17 cellular contexts compared by ENCODE assay signal in genomic region chr14:50028458-50028857, GRCh38.
A peak's percentile ranks its signal among the peaks of the same experiment; 100 is the strongest.
DNase-seq lines count a peak whose midpoint lies in the region; ATAC-seq, FAIRE-seq and TF ChIP-seq lines count a peak whose summit lies in the region.
"Had no signal": no experiment of that assay in that cellular context is flagged by ENCODE, and none has a peak within 500 bp of the region (broad histone marks: within the 10 kb centered on the region; RNA-seq: fewer than 3 reads in every experiment).

No MANE protein-coding gene starts in this region.

- no peak overlapping the region for H3K23ac ChIP-seq in trophoblast cell (ENCODE audit: low read length)

- H3K27ac ChIP-seq in HepG2 (ENCODE audit: extremely low read length, insufficient read depth, low read length) = no peak overlapping the region
- no peak overlapping the region for H3K27ac ChIP-seq in right lobe of liver
- H3K27ac ChIP-seq in trophoblast cell (ENCODE audit: low read depth, low read length) = peak overlapping the region; percentile 41
- H3K27ac ChIP-seq in CD8-positive, alpha-beta memory T cell (ENCODE audit: low read depth, low read length) = no peak overlapping the region
- no peak overlapping the region for H3K27ac ChIP-seq in esophagus squamous epithelium

- no peaks in the 10 kb centered on the region for H3K27me3 Mint-ChIP-seq in activated T-helper 17 cell treated with anti-CD3 and anti-CD28 coated beads, Interleukin-2, amount 50 U/mL, for 72 hours
- no peaks in the 10 kb centered on the region for H3K27me3 Mint-ChIP-seq in CD8-positive, alpha-beta memory T cell
- H3K27me3 Mint-ChIP-seq: CD4-positive, CD25-positive, alpha-beta regulatory T cell had no signal

- H2AFZ ChIP-seq in HepG2 (ENCODE audit: low read length) = no peak overlapping the region
- H2AFZ ChIP-seq in trophoblast cell (ENCODE audit: insufficient read depth, low read length, poor library complexity) = no peak overlapping the region

- in situ Hi-C loops in HepG2 (cut with HindIII; ENCODE audit: extremely low pct_ligation_motif_present, low pct_unique_long_range_greater_than_20kb) = no loop called here

- H3K36me3 ChIP-seq in HepG2 (replicated peaks in 1 of 2; ENCODE audit: control insufficient read depth in 1 of 2, insufficient read depth in 2 of 2, low read length in 2 of 2) (no peaks in the 10 kb centered on the region), right lobe of liver (no peaks in the 10 kb centered on the region), trophoblast cell (ENCODE audit: control insufficient read depth in 1 of 2, insufficient read depth in 2 of 2, low read length in 2 of 2) (peaks cover 0 to 2% of the 10 kb centered on the region in 2 experiments), esophagus squamous epithelium (no peaks in the 10 kb centered on the region)
- no peaks in the 10 kb centered on the region for H3K36me3 ChIP-seq in CD8-positive, alpha-beta memory T cell (ENCODE audit: insufficient read depth, low read length)

- no peaks in the 10 kb centered on the region for H4K20me1 ChIP-seq in HepG2 (ENCODE audit: insufficient read depth, low read length)

- H3K36me3 Mint-ChIP-seq in activated T-helper 17 cell treated with anti-CD3 and anti-CD28 coated beads, Interleukin-2, amount 50 U/mL, for 72 hours (ENCODE audit: low read depth) = peaks cover 99% of the 10 kb centered on the region
- H3K36me3 Mint-ChIP-seq in CD8-positive, alpha-beta memory T cell = peaks cover 13 to 38% (median 22%) of the 10 kb centered on the region in 3 donors

- H3K9me3 ChIP-seq in HepG2 (ENCODE audit: low read length) (peaks cover 7% of the 10 kb centered on the region), right lobe of liver (no peaks in the 10 kb centered on the region), trophoblast cell (ENCODE audit: insufficient read depth, low read depth, low read length) (peaks cover 2% of the 10 kb centered on the region), esophagus squamous epithelium (peaks cover 0 to 13% (median 8%) of the 10 kb centered on the region in 3 donors)
- H3K9me3 ChIP-seq in CD8-positive, alpha-beta memory T cell (ENCODE audit: low read length) = no peaks in the 10 kb centered on the region
- H3K9me3 ChIP-seq: Caco-2 had no signal

- no peak overlapping the region for H3K4me2 ChIP-seq in HepG2 (ENCODE audit: low read depth, low read length)
- no peak overlapping the region for H3K4me2 ChIP-seq in trophoblast cell (ENCODE audit: low read length)

- POLR2A ChIA-PET in HepG2 (lab: Yijun Ruan, JAX) = interaction anchor here (1.4 kb wide), 1 partner anchor 25 kb away, joined by 6 read pairs; no protein-coding TSS in a partner anchor
- POLR2A ChIA-PET in CD8-positive, alpha-beta memory T cell (lab: Charles Lee) = interaction anchor here (0.5 kb wide), 1 partner anchor 248 kb away, joined by 3 read pairs; no protein-coding TSS in a partner anchor

- no peak overlapping the region for H2AK5ac ChIP-seq in trophoblast cell (ENCODE audit: low read length)

- H3K9me3 Mint-ChIP-seq in activated T-helper 17 cell treated with anti-CD3 and anti-CD28 coated beads, Interleukin-2, amount 50 U/mL, for 72 hours = peaks cover 11% of the 10 kb centered on the region
- H3K9me3 Mint-ChIP-seq in CD8-positive, alpha-beta memory T cell = peaks cover under 1 to 7% (median 5%) of the 10 kb centered on the region in 5 donors

- peaks cover 40% of the 10 kb centered on the region for H3K4me1 Mint-ChIP-seq in activated T-helper 17 cell treated with anti-CD3 and anti-CD28 coated beads, Interleukin-2, amount 50 U/mL, for 72 hours
- peaks cover 0 to 9% (median 6%) of the 10 kb centered on the region in 3 donors for H3K4me1 Mint-ChIP-seq in CD8-positive, alpha-beta memory T cell

- no peak overlapping the region for H3K4ac ChIP-seq in trophoblast cell (ENCODE audit: low read depth, low read length)

- H3K79me1 ChIP-seq in trophoblast cell (ENCODE audit: low read length) = peaks cover 20% of the 10 kb centered on the region

- H4K8ac ChIP-seq in trophoblast cell (ENCODE audit: low read depth, low read length) = no peak overlapping the region

- no peak overlapping the region for H2BK120ac ChIP-seq in trophoblast cell (ENCODE audit: insufficient read depth, low read length, poor library complexity)

- no peak overlapping the region for H3K14ac ChIP-seq in trophoblast cell (ENCODE audit: low read length)

- FAIRE-seq in HepG2 (lab: Jason Lieb, UNC) = no peak
- FAIRE-seq: D721Med, G401.6, GM12891, GM18507, H1 had no signal

- H4K12ac ChIP-seq in trophoblast cell (ENCODE audit: low read depth, low read length) = no peak overlapping the region

- H2BK5ac ChIP-seq in trophoblast cell (ENCODE audit: low read depth, low read length, poor library complexity) = no peak overlapping the region

- CTCF ChIA-PET in HepG2 (lab: Yijun Ruan, JAX; ENCODE audit: low intra/inter-chr PET ratio, low total read pairs) = no interaction called here
- CTCF ChIA-PET in CD8-positive, alpha-beta memory T cell (lab: Charles Lee) = interaction anchor here (1.6 kb wide), 1 partner anchor 149 kb away, joined by 3 read pairs; no protein-coding TSS in a partner anchor

- no peak for DNase-seq in HepG2 (ENCODE audit: low spot score)
- DNase-seq in right lobe of liver = no peak
- DNase-seq in trophoblast cell = no peak
- no peak for DNase-seq in CD8-positive, alpha-beta memory T cell
- no peak for DNase-seq in esophagus squamous epithelium (lab: John Stamatoyannopoulos, UW)
- DNase-seq in NCI-H2227 (lab: John Stamatoyannopoulos, UW; ENCODE audit: unreplicated experiment) = no peak
- DNase-seq: 8988T; C1 segment of cervical spinal cord; Caco-2; CD4-positive, CD25-positive, alpha-beta regulatory T cell; H9 had no signal

- H3K9ac ChIP-seq in HepG2 (ENCODE audit: insufficient read depth, low read depth, low read length) = no peak overlapping the region
- H3K9ac ChIP-seq in trophoblast cell (ENCODE audit: low read length) = no peak overlapping the region

- no peak overlapping the region for H4K91ac ChIP-seq in trophoblast cell (ENCODE audit: low read depth, low read length)

- no peak overlapping the region for H2BK12ac ChIP-seq in trophoblast cell (ENCODE audit: low read length)

- H3K79me2 ChIP-seq in HepG2 (ENCODE audit: insufficient read depth, low read length) = no peaks in the 10 kb centered on the region
- H3K79me2 ChIP-seq in trophoblast cell (ENCODE audit: control insufficient read depth, insufficient read depth, low read length, poor library complexity) = no peaks in the 10 kb centered on the region

- H3K27me3 ChIP-seq in HepG2 (ENCODE audit: control insufficient read depth in 1 of 2, insufficient read depth in 2 of 2, low read length in 2 of 2) (peaks cover 0 to 2% of the 10 kb centered on the region in 2 experiments; a peak in 1 of 5 replicates), right lobe of liver (no peaks in the 10 kb centered on the region), trophoblast cell (ENCODE audit: insufficient read depth, low read length) (no peaks in the 10 kb centered on the region), esophagus squamous epithelium (no peaks in the 10 kb centered on the region)
- no peaks in the 10 kb centered on the region for H3K27me3 ChIP-seq in CD8-positive, alpha-beta memory T cell (ENCODE audit: insufficient read depth, low read length, poor library complexity, severe bottlenecking)

- intact Hi-C loops in HepG2 (cut with micrococcal nuclease; ENCODE audit: unreplicated experiment) = no loop called here
- intact Hi-C loops in right lobe of liver (cut with DNase I) = no loop called here
- intact Hi-C loops in esophagus squamous epithelium (cut with DNase I) = no loop called here

- H3K4me1 ChIP-seq in HepG2 (ENCODE audit: insufficient read depth, low read length) = peaks cover 58% of the 10 kb centered on the region
- H3K4me1 ChIP-seq in right lobe of liver = no peaks in the 10 kb centered on the region
- peaks cover 7 to 11% of the 10 kb centered on the region in 2 experiments for H3K4me1 ChIP-seq in trophoblast cell (ENCODE audit: control insufficient read depth in 1 of 2, insufficient read depth in 2 of 2, low read length in 2 of 2)
- H3K4me1 ChIP-seq in CD8-positive, alpha-beta memory T cell (ENCODE audit: insufficient read depth, low read length) = no peaks in the 10 kb centered on the region
- peaks cover 0 to 25% (median 7%) of the 10 kb centered on the region in 3 donors for H3K4me1 ChIP-seq in esophagus squamous epithelium

- no peak overlapping the region for H3K4me3 Mint-ChIP-seq in activated T-helper 17 cell treated with anti-CD3 and anti-CD28 coated beads, Interleukin-2, amount 50 U/mL, for 72 hours
- H3K4me3 Mint-ChIP-seq in CD8-positive, alpha-beta memory T cell = no peak overlapping the region
- H3K4me3 Mint-ChIP-seq: H9 had no signal

- TF ChIP-seq CTCF in HepG2 (CRISPR knock-in tag; IDR thresholded peaks at IDR 0.05) (no peak), right lobe of liver (IDR thresholded peaks at IDR 0.05) (no peak), esophagus squamous epithelium (IDR thresholded peaks at IDR 0.05) (no peak)

- no peak for TF ChIP-seq POLR2A in HepG2 (IDR thresholded peaks at IDR 0.05; ENCODE audit: insufficient read depth in 1 of 2, low read depth in 2 of 2, low read length in 2 of 2)
- no peak for TF ChIP-seq POLR2A in right lobe of liver (IDR thresholded peaks at IDR 0.05)
- TF ChIP-seq POLR2A in esophagus squamous epithelium (IDR thresholded peaks at IDR 0.05) = no peak

- ATAC-seq in HepG2 = peak; percentile 40
- no peak for ATAC-seq in right lobe of liver
- no peak for ATAC-seq in activated T-helper 17 cell treated with anti-CD3 and anti-CD28 coated beads, Interleukin-2, amount 50 U/mL, for 72 hours (replicated peaks)

- TF ChIP-seq RAD21 in HepG2 (CRISPR knock-in tag; IDR thresholded peaks at IDR 0.05) = no peak

- TF ChIP-seq EP300 in HepG2 (IDR thresholded peaks at IDR 0.05; ENCODE audit: low read depth in 2 of 2, low read length in 2 of 2) (peak in 1 of 2 experiments; percentile 43; a peak in 2 of 4 replicates), HepG2 (CRISPR knock-in tag; IDR thresholded peaks at IDR 0.05; ENCODE audit: borderline replicate concordance) (no peak)

- H3K27ac Mint-ChIP-seq in activated T-helper 17 cell treated with anti-CD3 and anti-CD28 coated beads, Interleukin-2, amount 50 U/mL, for 72 hours = peak overlapping the region; percentile 38
- H3K27ac Mint-ChIP-seq in CD8-positive, alpha-beta memory T cell = peak overlapping the region in 3 of 8 donors; percentile 7 to 17 (median 11)

- no peak overlapping the region for H3K4me3 ChIP-seq in HepG2 (replicated peaks in 1 of 3; ENCODE audit: insufficient read depth in 1 of 3, low read depth in 2 of 3, low read length in 3 of 3)
- no peak overlapping the region for H3K4me3 ChIP-seq in right lobe of liver
- no peak overlapping the region for H3K4me3 ChIP-seq in trophoblast cell (ENCODE audit: low read depth, low read length)
- no peak overlapping the region for H3K4me3 ChIP-seq in CD8-positive, alpha-beta memory T cell (ENCODE audit: low read length)
- H3K4me3 ChIP-seq in esophagus squamous epithelium = no peak overlapping the region

- BruUV-seq in HepG2 (replicated peaks; lab: Mats Ljungman, UMichigan) = no TSS peak

- WGBS in HepG2 (ENCODE audit: low lambda C conversion rate) = 39% methylated on average over 6 of the region's 6 CpGs
- 60% methylated on average over 5 of the region's 6 CpGs for WGBS in right lobe of liver (ENCODE audit: insufficient coverage, low coverage, low lambda C conversion rate, missing lambda C conversion rate)
- WGBS in trophoblast cell (ENCODE audit: extremely low coverage, insufficient coverage, insufficient read length) = no CpG with 5 or more reads among the region's 6 CpGs
- WGBS in esophagus squamous epithelium, 2 donors = 68 to 74% methylated on average over 6 of the region's 6 CpGs

- H3K18ac ChIP-seq in trophoblast cell (ENCODE audit: low read length) = no peak overlapping the region
